11 cellular contexts compared by ENCODE assay signal in genomic region chr3:171348121-171348520, GRCh38.
DNase-seq lines count a peak whose midpoint lies in the region; ATAC-seq and TF ChIP-seq lines count a peak whose summit lies in the region.
"Had no signal": no experiment of that assay in that cellular context is flagged by ENCODE, and none has a peak within 500 bp of the region (broad histone marks: within the 10 kb centered on the region; RNA-seq: fewer than 3 reads in every experiment).

No MANE protein-coding gene starts in this region.

- H3K9me3 Mint-ChIP-seq in endodermal cell: peaks cover under 1% of the 10 kb centered on the region

- no CpG with 5 or more reads among the region's 4 CpGs for WGBS in mesodermal cell (ENCODE audit: insufficient coverage in 2 of 2), 2 experiments
- 94% methylated on average over 4 of the region's 4 CpGs; no CpG with 5 or more reads in 1 of the 2 experiments for WGBS in endodermal cell (ENCODE audit: insufficient coverage in 1 of 2, insufficient read length in 1 of 2), 2 experiments

- H3K36me3 ChIP-seq in SJCRH30: no peaks in the 10 kb centered on the region
- no peaks in the 10 kb centered on the region for H3K36me3 ChIP-seq in mesodermal cell (ENCODE audit: control insufficient read depth, insufficient read depth, low read length)
- H3K36me3 ChIP-seq in endodermal cell (ENCODE audit: control insufficient read depth, insufficient read depth, low read length): no peaks in the 10 kb centered on the region
- H3K36me3 ChIP-seq: uterus had no signal

- TF ChIP-seq CTCF in endodermal cell (conservative IDR thresholded peaks at IDR 0.05): no peak

- peaks cover 52% of the 10 kb centered on the region for H3K27me3 Mint-ChIP-seq in endodermal cell (ENCODE audit: insufficient read depth)

- peaks cover 28% of the 10 kb centered on the region for H3K4me1 Mint-ChIP-seq in endodermal cell

- H3K27ac ChIP-seq in SJCRH30 (0 out of 2 replicates have a peak overlapping the region, but pooled peaks have one; percentile 1), mesodermal cell (ENCODE audit: low read depth, low read length, severe bottlenecking) (peak overlapping the region; percentile 88), endodermal cell (ENCODE audit: low read depth, low read length) (no peak overlapping the region)
- H3K27ac ChIP-seq: uterus had no signal

- H3K4me3 ChIP-seq in SJCRH30: no peak overlapping the region
- H3K4me3 ChIP-seq in mesodermal cell (ENCODE audit: extremely low read depth, insufficient read depth, low read length, poor library complexity, severe bottlenecking): no peak overlapping the region
- no peak overlapping the region for H3K4me3 ChIP-seq in endodermal cell (ENCODE audit: low read length)
- H3K4me3 ChIP-seq: uterus had no signal

- H3K9ac ChIP-seq in endodermal cell (ENCODE audit: extremely low read depth, low read length, poor library complexity, severe bottlenecking): no peak overlapping the region

- no peaks in the 10 kb centered on the region for H3K36me3 Mint-ChIP-seq in endodermal cell (ENCODE audit: low read depth)

- DNase-seq in SJCRH30 (no peak), germinal center (ENCODE audit: low spot score) (no peak), KG1 (lab: John Stamatoyannopoulos, UW) (no peak), NCI-H1417 treated with DMSO at 0.1 percent for 48 hours (lab: John Stamatoyannopoulos, UW) (no peak), endodermal cell (no peak)
- DNase-seq: activated gamma-delta T cell, small intestine, uterus had no signal

- H3K4me3 Mint-ChIP-seq in endodermal cell: no peak overlapping the region

- H3K27me3 ChIP-seq in SJCRH30 (no peaks in the 10 kb centered on the region), endodermal cell (ENCODE audit: control insufficient read depth, insufficient read depth, low read length, poor library complexity, severe bottlenecking) (peaks cover 51% of the 10 kb centered on the region)
- H3K27me3 ChIP-seq: uterus had no signal

- no peaks in the 10 kb centered on the region for H3K9me3 ChIP-seq in SJCRH30 (replicated peaks)
- no peaks in the 10 kb centered on the region for H3K9me3 ChIP-seq in mesodermal cell (ENCODE audit: control insufficient read depth, low read length)
- H3K9me3 ChIP-seq in endodermal cell (ENCODE audit: control insufficient read depth, low read length): peaks cover 1% of the 10 kb centered on the region
- H3K9me3 ChIP-seq: uterus had no signal

- H3K27ac Mint-ChIP-seq in endodermal cell: no peak overlapping the region

- ATAC-seq in GM18867 (IDR thresholded peaks at IDR 0.05; ENCODE audit: unreplicated experiment) (peak; percentile 12), HG02642 (IDR thresholded peaks at IDR 0.05; ENCODE audit: poor library complexity, unreplicated experiment) (peak; percentile 15)

- peaks cover 37% of the 10 kb centered on the region for H3K4me1 ChIP-seq in SJCRH30
- peaks cover 34% of the 10 kb centered on the region for H3K4me1 ChIP-seq in mesodermal cell (ENCODE audit: control insufficient read depth, insufficient read depth, low read length, poor library complexity, severe bottlenecking)
- H3K4me1 ChIP-seq in endodermal cell (ENCODE audit: control insufficient read depth, insufficient read depth, low read length): peaks cover 6% of the 10 kb centered on the region
- H3K4me1 ChIP-seq: uterus had no signal
